12 cellular contexts compared by ENCODE assay signal in the genomic region with DNA sequence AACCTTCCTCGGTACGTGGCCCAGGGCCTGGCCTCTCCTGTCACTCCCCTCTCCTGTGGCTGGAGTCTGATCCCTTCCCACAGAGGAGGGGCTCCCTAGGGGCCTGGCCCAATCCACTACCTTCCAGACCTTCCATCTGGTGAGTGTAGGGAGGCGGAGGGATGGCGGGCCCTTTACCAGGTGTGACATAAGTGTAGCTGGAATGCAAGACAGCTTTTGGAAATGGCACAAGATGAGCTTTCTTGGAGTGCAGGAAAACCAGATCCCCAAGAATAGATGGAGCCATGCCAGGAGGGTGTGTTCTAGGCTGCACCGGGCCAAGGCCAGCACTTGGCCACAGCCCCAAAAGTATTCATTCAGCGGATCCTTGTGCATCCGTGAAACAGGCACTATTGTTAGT. TPM values are rescaled to one million over a fixed set of nuclear protein-coding genes. Genes with fewer than 3 reads are reported as not detected.
DNase-seq lines count a peak whose midpoint lies in the region; ATAC-seq, FAIRE-seq and TF ChIP-seq lines count a peak whose summit lies in the region.
"Had no signal": no experiment of that assay in that cellular context is flagged by ENCODE, and none has a peak within 500 bp of the region (broad histone marks: within the 10 kb centered on the region; RNA-seq: fewer than 3 reads in every experiment).

No MANE protein-coding gene starts in this region.

- peaks cover 10% of the 10 kb centered on the region; the same call in 1 of the 2 replicates for H3F3A ChIP-seq in PC-9 (ENCODE audit: insufficient read depth, low read depth)

- intact Hi-C loops in PC-9 (cut with micrococcal nuclease; ENCODE audit: unreplicated experiment): loop anchor here (2.0 to 5.0 kb wide), 2 partner anchors 28 to 83 kb away; no protein-coding TSS in a partner anchor
- intact Hi-C loops in pancreas (cut with DNase I): loop anchor here (5.0 kb wide), 2 partner anchors 143 to 148 kb away; no protein-coding TSS in a partner anchor

- H3K36me3 Mint-ChIP-seq in activated naive CD8-positive, alpha-beta T cell treated with anti-CD3 and anti-CD28 coated beads, Interleukin-2, amount 50 U/mL, for 24 hours (ENCODE audit: low read depth): no peaks in the 10 kb centered on the region
- H3K36me3 Mint-ChIP-seq: activated naive CD8-positive, alpha-beta T cell; CD8-positive, alpha-beta memory T cell had no signal

- no peak overlapping the region for H3K27ac Mint-ChIP-seq in activated naive CD8-positive, alpha-beta T cell treated with anti-CD3 and anti-CD28 coated beads, Interleukin-2, amount 50 U/mL, for 24 hours
- H3K27ac Mint-ChIP-seq: activated naive CD8-positive, alpha-beta T cell; CD8-positive, alpha-beta memory T cell; stimulated activated naive CD8-positive, alpha-beta T cell treated with anti-CD3 and anti-CD28 coated beads, Interleukin-15, amount 100 ng/mL, for 72 hours had no signal

- ATAC-seq in pancreas (peak; percentile 44 to 66 (median 60)), HG03045 (IDR thresholded peaks at IDR 0.05; ENCODE audit: unreplicated experiment) (no peak)
- ATAC-seq in activated naive CD8-positive, alpha-beta T cell treated with anti-CD3 and anti-CD28 coated beads, Interleukin-2, amount 50 U/mL, for 24 hours: no peak
- ATAC-seq: stimulated activated naive CD8-positive, alpha-beta T cell treated with anti-CD3 and anti-CD28 coated beads, Interleukin-15, amount 100 ng/mL, for 72 hours had no signal

- H3K9me2 ChIP-seq in PC-9 (ENCODE audit: insufficient read depth): no peaks in the 10 kb centered on the region

- no peaks in the 10 kb centered on the region for H3K9me3 Mint-ChIP-seq in activated naive CD8-positive, alpha-beta T cell treated with anti-CD3 and anti-CD28 coated beads, Interleukin-2, amount 50 U/mL, for 24 hours
- H3K9me3 Mint-ChIP-seq: CD8-positive, alpha-beta memory T cell; stimulated activated naive CD8-positive, alpha-beta T cell treated with anti-CD3 and anti-CD28 coated beads, Interleukin-15, amount 100 ng/mL, for 72 hours had no signal

- H2AFZ ChIP-seq in PC-9: no peak overlapping the region

- peaks cover 10% of the 10 kb centered on the region for H3K27me3 Mint-ChIP-seq in activated naive CD8-positive, alpha-beta T cell treated with anti-CD3 and anti-CD28 coated beads, Interleukin-2, amount 50 U/mL, for 24 hours
- H3K27me3 Mint-ChIP-seq: activated naive CD8-positive, alpha-beta T cell had no signal

- 12 to 18% methylated on average over 7 of the region's 7 CpGs for WGBS in pancreas, 2 donors

- H3K4me1 ChIP-seq in PC-9 (replicated peaks; ENCODE audit: insufficient read depth) (peaks cover 25% of the 10 kb centered on the region), pancreas (peaks cover 17 to 29% (median 27%) of the 10 kb centered on the region in 3 donors)

- CTCF ChIA-PET in PC-9 (lab: Charles Lee): interaction anchor here (0.6 to 2.2 kb wide), 6 partner anchors 29 to 845 kb away, joined by 3 to 20 read pairs (median 3); no protein-coding TSS in a partner anchor

- H3K4me1 Mint-ChIP-seq in activated naive CD8-positive, alpha-beta T cell treated with anti-CD3 and anti-CD28 coated beads, Interleukin-2, amount 50 U/mL, for 24 hours: no peaks in the 10 kb centered on the region
- H3K4me1 Mint-ChIP-seq: CD8-positive, alpha-beta memory T cell had no signal

- H3K27me3 ChIP-seq in PC-9 (ENCODE audit: insufficient read depth, low read depth): no peaks in the 10 kb centered on the region
- no peaks in the 10 kb centered on the region for H3K27me3 ChIP-seq in pancreas

- H3K79me2 ChIP-seq in PC-9 (ENCODE audit: low read depth): no peaks in the 10 kb centered on the region

- TF ChIP-seq CTCF in PC-9 (conservative IDR thresholded peaks at IDR 0.05) (no peak), fibroblast of pulmonary artery (IDR thresholded peaks at IDR 0.05; ENCODE audit: low read length, missing control alignments) (no peak), pancreas (IDR thresholded peaks at IDR 0.05) (no peak)

- BruUV-seq in PC-9 (replicated peaks; lab: Mats Ljungman, UMichigan): no TSS peak

- H3K27ac ChIP-seq in PC-9: peak overlapping the region; percentile 48
- H3K27ac ChIP-seq in pancreas: peak overlapping the region; percentile 2 to 64 (median 42)

- no peaks in the 10 kb centered on the region for H4K20me1 ChIP-seq in PC-9 (ENCODE audit: insufficient read depth)

- POLR2A ChIA-PET in PC-9 (lab: Charles Lee; ENCODE audit: unreplicated experiment): interaction anchor here (0.6 to 0.7 kb wide), 2 partner anchors 427 to 1857 kb away, joined by 4 to 6 read pairs; no protein-coding TSS in a partner anchor

- no peak for FAIRE-seq in pancreas (lab: Jason Lieb, UNC)

- peak overlapping the region; percentile 55 for H3K4me2 ChIP-seq in PC-9

- DNase-seq in DMS79 treated with DMSO at 0.1 percent for 48 hours (lab: John Stamatoyannopoulos, UW) (peak; percentile 85), PC-9 (peak; percentile 81 to 82), fibroblast of pulmonary artery (ENCODE audit: low read depth) (peak; percentile 58), pancreas (peak in 5 of 6 donors; percentile 63 to 81 (median 74)), AG08396 (ENCODE audit: low spot score) (no peak), COLO829 (ENCODE audit: low spot score) (no peak)
- DNase-seq in activated naive CD8-positive, alpha-beta T cell treated with anti-CD3 and anti-CD28 coated beads, Interleukin-2, amount 50 U/mL, for 24 hours: no peak
- DNase-seq: activated CD4-positive, alpha-beta T cell treated with anti-CD3 and anti-CD28 coated beads, Interleukin-2, amount 50 U/mL, for 4 hours; stimulated activated naive CD8-positive, alpha-beta T cell treated with anti-CD3 and anti-CD28 coated beads, Interleukin-15, amount 100 ng/mL, for 72 hours had no signal

- H3K9me3 ChIP-seq in PC-9 (ENCODE audit: insufficient read depth, low read depth): no peaks in the 10 kb centered on the region
- H3K9me3 ChIP-seq in pancreas: no peaks in the 10 kb centered on the region

- H3K4me3 Mint-ChIP-seq in activated naive CD8-positive, alpha-beta T cell treated with anti-CD3 and anti-CD28 coated beads, Interleukin-2, amount 50 U/mL, for 24 hours: no peak overlapping the region
- H3K4me3 Mint-ChIP-seq: activated naive CD8-positive, alpha-beta T cell; CD8-positive, alpha-beta memory T cell; stimulated activated naive CD8-positive, alpha-beta T cell treated with anti-CD3 and anti-CD28 coated beads, Interleukin-15, amount 100 ng/mL, for 72 hours had no signal

- H3K36me3 ChIP-seq in PC-9 (ENCODE audit: low read depth): no peaks in the 10 kb centered on the region
- H3K36me3 ChIP-seq in pancreas: no peaks in the 10 kb centered on the region

- H3K4me3 ChIP-seq in PC-9 (no peak overlapping the region), fibroblast of pulmonary artery (replicated peaks; ENCODE audit: low read depth, low read length) (no peak overlapping the region), pancreas (no peak overlapping the region)

RNA-seq across cellular contexts. Expression of a gene that starts 30.1 kb away (rescaled TPM):
- total RNA-seq in PC-9 (2021) (5.5 and 10.0 TPM in 2 replicates), pancreas (10 to 100 TPM in 5 of 6 donors, 1 to 10 TPM in 1; 8.2 to 91.6 (median 28.8) TPM)
- 10 to 100 TPM; 18.4 to 25.0 TPM for polyA plus RNA-seq in pancreas
- total RNA-seq: CD8-positive, alpha-beta memory T cell had no signal
- polyA plus RNA-seq: CD8-positive, alpha-beta memory T cell had no signal

RNA-seq across cellular contexts. Expression of a gene that starts 32.0 kb away (rescaled TPM):
- 106 and 133 TPM in 2 replicates for total RNA-seq in PC-9 (2021)
- 100 to 1,000 TPM in 4 of 6 donors, 10 to 100 TPM in 2; 76.3 to 211 (median 155) TPM for total RNA-seq in pancreas
- 10 to 100 TPM; 43.1 to 56.5 TPM for polyA plus RNA-seq in pancreas

Comparison
In these comparisons a context has a peak if more than half of its experiments do, and no peak if none do; other contexts are left out.
1. DNase-seq: peak in DMS79 treated with DMSO at 0.1 percent for 48 hours (single experiment), PC-9 (2 of 2), fibroblast of pulmonary artery (single experiment) and pancreas (5 of 6); none in AG08396 (single experiment), activated naive CD8-positive, alpha-beta T cell treated with anti-CD3 and anti-CD28 coated beads, Interleukin-2, amount 50 U/mL, for 24 hours (single experiment) and COLO829 (single experiment).
2. ATAC-seq: peak in pancreas (4 of 4); none in HG03045 (single experiment) and activated naive CD8-positive, alpha-beta T cell treated with anti-CD3 and anti-CD28 coated beads, Interleukin-2, amount 50 U/mL, for 24 hours (single experiment).